In genomic region chr2:202023904-202024266, GRCh38 we compare ENCODE assay signal across 31 cellular contexts. TPM values are rescaled to one million over a fixed set of nuclear protein-coding genes. Genes with fewer than 3 reads are reported as not detected.
DNase-seq lines count a peak whose midpoint lies in the region; ATAC-seq and TF ChIP-seq lines count a peak whose summit lies in the region.
"Had no signal": no experiment of that assay in that cellular context is flagged by ENCODE, and none has a peak within 500 bp of the region (broad histone marks: within the 10 kb centered on the region; RNA-seq: fewer than 3 reads in every experiment).

No MANE protein-coding gene starts in this region.

- 77% methylated on average over 5 of the region's 8 CpGs; no CpG with 5 or more reads in 1 of the 2 experiments for WGBS in IMR-90 (ENCODE audit: extremely low coverage in 2 of 2, insufficient read length in 1 of 2), 2 experiments
- 65 to 81% methylated on average over 8 of the region's 8 CpGs for WGBS in thyroid gland, 2 donors

- H3K23ac ChIP-seq in IMR-90 (ENCODE audit: low read depth, low read length): no peak overlapping the region

- TF ChIP-seq CTCF in IMR-90 (conservative IDR thresholded peaks at IDR 0.05; ENCODE audit: low read depth, low read length): no peak
- TF ChIP-seq CTCF in lower lobe of right lung (IDR thresholded peaks at IDR 0.05): no peak
- TF ChIP-seq CTCF in thyroid gland (IDR thresholded peaks at IDR 0.05): no peak
- TF ChIP-seq CTCF in coronary artery (IDR thresholded peaks at IDR 0.05): no peak

- H3K4me2 ChIP-seq in IMR-90 (ENCODE audit: low read depth, low read length): no peak overlapping the region

- H3K9me3 ChIP-seq in IMR-90 (ENCODE audit: control insufficient read depth, insufficient read depth, low read length) (no peaks in the 10 kb centered on the region), lower lobe of right lung (no peaks in the 10 kb centered on the region), thyroid gland (no peaks in the 10 kb centered on the region)
- H3K9me3 ChIP-seq: breast epithelium, Caco-2, left ventricle myocardium inferior, ovary had no signal

- CTCF ChIA-PET in IMR-90 (lab: Yijun Ruan, JAX): interaction anchor here (1.1 kb wide), 1 partner anchor 163 kb away, joined by 3 read pairs; no protein-coding TSS in a partner anchor
- CTCF ChIA-PET in activated naive CD4-positive, alpha-beta T cell treated with anti-CD3 and anti-CD28 coated beads, Interleukin-2, amount 10 ng/mL, durations not matched to agents 7 days and 5 days (lab: Charles Lee): no interaction called here

- no peak for TF ChIP-seq RAD21 in IMR-90 (IDR thresholded peaks at IDR 0.05; ENCODE audit: low read length)

- no peak for DNase-seq in IMR-90
- DNase-seq in ecto neural progenitor cell (ENCODE audit: low spot score): peak; percentile 59
- DNase-seq in lower lobe of right lung: peak; percentile 68
- DNase-seq in thyroid gland: peak; percentile 34 to 55
- DNase-seq in activated naive CD4-positive, alpha-beta T cell treated with Interleukin-2 at 50 U/mL for 16 hours: no peak
- DNase-seq in coronary artery (ENCODE audit: low spot score): no peak
- no peak for DNase-seq in activated naive CD4-positive, alpha-beta T cell treated with anti-CD3 and anti-CD28 coated beads, Interleukin-2, amount 10 ng/mL, durations not matched to agents 7 days and 5 days
- DNase-seq: activated CD4-positive, alpha-beta T cell treated with anti-CD3 and anti-CD28 coated beads for 4 hours; activated CD8-positive, alpha-beta memory T cell treated with anti-CD3 and anti-CD28 coated beads for 24 hours; activated T-cell treated with anti-CD3 and anti-CD28 coated beads for 4 hours; amygdala; Caco-2; DMS53; hypothalamus; islet precursor cell; left ventricle myocardium inferior; naive thymus-derived CD8-positive, alpha-beta T cell; NCI-H345; ovary; retina; SIG-M5; trophoblast cell had no signal

- H2BK120ac ChIP-seq in IMR-90 (ENCODE audit: low read depth, low read length): no peak overlapping the region

- in situ Hi-C loops in IMR-90 (cut with MboI; ENCODE audit: low sequenced_read_pairs): no loop called here

- H3K4me1 Mint-ChIP-seq in activated naive CD4-positive, alpha-beta T cell treated with anti-CD3 and anti-CD28 coated beads, Interleukin-2, amount 10 ng/mL, durations not matched to agents 7 days and 5 days: no peaks in the 10 kb centered on the region
- H3K4me1 Mint-ChIP-seq: naive thymus-derived CD8-positive, alpha-beta T cell; stimulated activated effector memory CD8-positive, alpha-beta T cell treated with anti-CD3 and anti-CD28 coated beads, Interleukin-12 subunit alpha, Interleukin-12 subunit beta, amount 100 ng/mL, for 72 hours had no signal

- no peak overlapping the region for H3K9ac ChIP-seq in IMR-90 (ENCODE audit: low read depth, low read length)

- H3K4me3 ChIP-seq in IMR-90 (ENCODE audit: insufficient read depth, low read depth, low read length): no peak overlapping the region
- no peak overlapping the region for H3K4me3 ChIP-seq in lower lobe of right lung
- H3K4me3 ChIP-seq in thyroid gland (replicated peaks in 1 of 3): no peak overlapping the region
- H3K4me3 ChIP-seq in coronary artery: no peak overlapping the region
- H3K4me3 ChIP-seq: breast epithelium, K562, left ventricle myocardium inferior, ovary had no signal

- H3K9me3 Mint-ChIP-seq in activated naive CD4-positive, alpha-beta T cell treated with anti-CD3 and anti-CD28 coated beads, Interleukin-2, amount 10 ng/mL, durations not matched to agents 7 days and 5 days: no peaks in the 10 kb centered on the region
- H3K9me3 Mint-ChIP-seq: activated naive CD4-positive, alpha-beta T cell treated with anti-CD3 and anti-CD28 coated beads, Interleukin-2, amount 50 U/mL, for 72 hours; activated T-helper 2 cell treated with anti-CD3 and anti-CD28 coated beads, Interferon-gamma antibody, Interleukin-2, Interleukin-4, amounts not matched to agents 10 μg/mL and 5 μg/mL and 100 μg/mL, durations not matched to agents 14 hours and 24 hours and 36 hours; naive thymus-derived CD8-positive, alpha-beta T cell; stimulated activated effector memory CD8-positive, alpha-beta T cell treated with anti-CD3 and anti-CD28 coated beads, Interleukin-12 subunit alpha, Interleukin-12 subunit beta, amount 100 ng/mL, for 72 hours; T-helper 2 cell treated with Interferon-gamma antibody and Interleukin-4, amounts not matched to agents 5 μg/mL and 100 μg/mL, for 36 hours had no signal

- H2AK5ac ChIP-seq in IMR-90 (ENCODE audit: low read depth, low read length): no peak overlapping the region

- no peak overlapping the region for H2AK9ac ChIP-seq in IMR-90 (replicated peaks; ENCODE audit: low read depth, low read length, poor library complexity)

- no peak overlapping the region for H3K56ac ChIP-seq in IMR-90 (ENCODE audit: extremely low read depth, insufficient read depth, low read length)

- POLR2A ChIA-PET in IMR-90 (lab: Charles Lee; ENCODE audit: unreplicated experiment): interaction anchor here (0.5 kb wide), 1 partner anchor 180 kb away, joined by 3 read pairs; no protein-coding TSS in a partner anchor

- H3K36me3 Mint-ChIP-seq in activated naive CD4-positive, alpha-beta T cell treated with anti-CD3 and anti-CD28 coated beads, Interleukin-2, amount 10 ng/mL, durations not matched to agents 7 days and 5 days: no peaks in the 10 kb centered on the region
- H3K36me3 Mint-ChIP-seq: activated naive CD4-positive, alpha-beta T cell treated with anti-CD3 and anti-CD28 coated beads, Interleukin-2, amount 50 U/mL, for 72 hours; naive thymus-derived CD8-positive, alpha-beta T cell; stimulated activated effector memory CD8-positive, alpha-beta T cell treated with anti-CD3 and anti-CD28 coated beads, Interleukin-12 subunit alpha, Interleukin-12 subunit beta, amount 100 ng/mL, for 72 hours had no signal

- no peak overlapping the region for H2BK15ac ChIP-seq in IMR-90 (ENCODE audit: low read depth, low read length)

- H3K4me3 Mint-ChIP-seq in activated naive CD4-positive, alpha-beta T cell treated with anti-CD3 and anti-CD28 coated beads, Interleukin-2, amount 10 ng/mL, durations not matched to agents 7 days and 5 days: no peak overlapping the region
- H3K4me3 Mint-ChIP-seq: naive thymus-derived CD8-positive, alpha-beta T cell; stimulated activated effector memory CD8-positive, alpha-beta T cell treated with anti-CD3 and anti-CD28 coated beads, Interleukin-12 subunit alpha, Interleukin-12 subunit beta, amount 100 ng/mL, for 72 hours; T-helper 2 cell treated with Interferon-gamma antibody and Interleukin-4, amounts not matched to agents 5 μg/mL and 100 μg/mL, for 36 hours had no signal

- H3K4me1 ChIP-seq in IMR-90 (ENCODE audit: control insufficient read depth, insufficient read depth, low read length) (peaks cover 13% of the 10 kb centered on the region), lower lobe of right lung (no peaks in the 10 kb centered on the region), thyroid gland (peaks cover 0 to 4% of the 10 kb centered on the region in 2 donors)
- H3K4me1 ChIP-seq: breast epithelium, Caco-2 had no signal

- H3K27me3 ChIP-seq in IMR-90 (ENCODE audit: control insufficient read depth, insufficient read depth, low read length) (no peaks in the 10 kb centered on the region), lower lobe of right lung (ENCODE audit: low read depth) (no peaks in the 10 kb centered on the region), thyroid gland (no peaks in the 10 kb centered on the region)
- H3K27me3 ChIP-seq: breast epithelium, ovary had no signal

- peak overlapping the region; percentile 36; the same call in 1 of the 2 replicates for H3K4ac ChIP-seq in IMR-90 (ENCODE audit: low read depth, low read length)

- peaks cover 37% of the 10 kb centered on the region for H3K27me3 Mint-ChIP-seq in activated naive CD4-positive, alpha-beta T cell treated with anti-CD3 and anti-CD28 coated beads, Interleukin-2, amount 10 ng/mL, durations not matched to agents 7 days and 5 days

- H3K14ac ChIP-seq in IMR-90 (replicated peaks; ENCODE audit: low read depth, low read length): no peak overlapping the region

- no peak overlapping the region for H2BK5ac ChIP-seq in IMR-90 (ENCODE audit: low read depth, low read length, poor library complexity, severe bottlenecking)

- dilution Hi-C loops in IMR-90 (cut with HindIII; ENCODE audit: low sequenced_read_pairs, unreplicated experiment): no loop called here

- no peak overlapping the region for H2BK20ac ChIP-seq in IMR-90 (ENCODE audit: low read depth, low read length)

- no peaks in the 10 kb centered on the region for H3K9me1 ChIP-seq in IMR-90 (ENCODE audit: insufficient read depth, low read length)

- H3K79me1 ChIP-seq in IMR-90 (ENCODE audit: low read depth in 1 of 2, low read length in 2 of 2): no peaks in the 10 kb centered on the region

- no peak overlapping the region for H4K8ac ChIP-seq in IMR-90 (ENCODE audit: low read depth in 2 of 2, low read length in 2 of 2)

- ATAC-seq in IMR-90 (ENCODE audit: low read depth) (no peak), lower lobe of right lung (peak; percentile 88 to 90)
- ATAC-seq: activated naive CD4-positive, alpha-beta T cell treated with anti-CD3 and anti-CD28 coated beads, Interleukin-2, amount 50 U/mL, for 72 hours; K562; naive thymus-derived CD8-positive, alpha-beta T cell; stimulated activated effector memory CD8-positive, alpha-beta T cell treated with anti-CD3 and anti-CD28 coated beads, Interleukin-12 subunit alpha, Interleukin-12 subunit beta, amount 100 ng/mL, for 72 hours had no signal

- no peak overlapping the region for H4K5ac ChIP-seq in IMR-90 (ENCODE audit: low read depth, low read length)

- no peak overlapping the region for H4K91ac ChIP-seq in IMR-90 (ENCODE audit: insufficient read depth, low read depth, low read length)

- H2AFZ ChIP-seq in IMR-90 (replicated peaks; ENCODE audit: low read length, poor library complexity): no peak overlapping the region

- H3K18ac ChIP-seq in IMR-90 (ENCODE audit: low read depth, low read length): no peak overlapping the region; the same call in 1 of the 2 replicates

- no peak overlapping the region for H3K27ac Mint-ChIP-seq in activated naive CD4-positive, alpha-beta T cell treated with anti-CD3 and anti-CD28 coated beads, Interleukin-2, amount 10 ng/mL, durations not matched to agents 7 days and 5 days
- H3K27ac Mint-ChIP-seq: activated naive CD4-positive, alpha-beta T cell treated with anti-CD3 and anti-CD28 coated beads, Interleukin-2, amount 50 U/mL, for 72 hours; activated T-helper 2 cell treated with anti-CD3 and anti-CD28 coated beads, Interferon-gamma antibody, Interleukin-2, Interleukin-4, amounts not matched to agents 10 μg/mL and 5 μg/mL and 100 μg/mL, durations not matched to agents 14 hours and 24 hours and 36 hours; naive thymus-derived CD8-positive, alpha-beta T cell; stimulated activated effector memory CD8-positive, alpha-beta T cell treated with anti-CD3 and anti-CD28 coated beads, Interleukin-12 subunit alpha, Interleukin-12 subunit beta, amount 100 ng/mL, for 72 hours; T-helper 2 cell treated with Interferon-gamma antibody and Interleukin-4, amounts not matched to agents 5 μg/mL and 100 μg/mL, for 36 hours had no signal

- BruUV-seq in IMR-90 (replicated peaks; lab: Mats Ljungman, UMichigan): no TSS peak

- intact Hi-C loops in IMR-90 (cut with micrococcal nuclease) (no loop called here), lower lobe of right lung (cut with DNase I) (no loop called here), thyroid gland (cut with DNase I) (no loop called here)

- no peaks in the 10 kb centered on the region for H4K20me1 ChIP-seq in IMR-90 (ENCODE audit: insufficient read depth, low read length)

- TF ChIP-seq POLR2A in IMR-90 (IDR thresholded peaks at IDR 0.05; ENCODE audit: low read depth, low read length): no peak
- no peak for TF ChIP-seq POLR2A in thyroid gland (IDR thresholded peaks at IDR 0.05)

- H3K27ac ChIP-seq in IMR-90 (ENCODE audit: insufficient read depth, low read length): no peak overlapping the region
- no peak overlapping the region for H3K27ac ChIP-seq in lower lobe of right lung
- no peak overlapping the region for H3K27ac ChIP-seq in thyroid gland
- no peak overlapping the region for H3K27ac ChIP-seq in coronary artery
- H3K27ac ChIP-seq: breast epithelium, C4-2B, ovary had no signal

- H3K36me3 ChIP-seq in IMR-90 (ENCODE audit: control insufficient read depth, insufficient read depth, low read length) (no peaks in the 10 kb centered on the region), lower lobe of right lung (no peaks in the 10 kb centered on the region), thyroid gland (no peaks in the 10 kb centered on the region)
- H3K36me3 ChIP-seq: breast epithelium, left ventricle myocardium inferior, ovary had no signal

RNA-seq across cellular contexts. Expression of gene FZD7, which starts 9.8 kb away (rescaled TPM):
- total RNA-seq in IMR-90 (2012; rRNA removed): 62.4 and 81.1 TPM in 2 replicates
- 87.9 and 90.9 TPM in 2 replicates for polyA plus RNA-seq in IMR-90 (2012; rRNA removed)
- polyA plus RNA-seq in IMR-90 (2012; cell fraction: cytosol; rRNA removed): 34.4 and 91.8 TPM in 2 replicates
- polyA plus RNA-seq in IMR-90 (2012; cell fraction: nucleus; rRNA removed; ENCODE audit: low replicate concordance): 21.3 and 47.0 TPM in 2 replicates
- 15.2 TPM for total RNA-seq in lower lobe of right lung
- 10 to 100 TPM; 10.1 to 23.6 (median 10.9) TPM for total RNA-seq in thyroid gland

RNA-seq across cellular contexts. Expression of gene KIAA2012, which starts 49.2 kb away (rescaled TPM):
- total RNA-seq in IMR-90 (2012; rRNA removed) (under 0.01 TPM in 2 replicates), lower lobe of right lung (2.8 TPM), thyroid gland (not detected)
- polyA plus RNA-seq in IMR-90 (2012; rRNA removed): 0.04 and 0.09 TPM in 2 replicates
- 0.04 and 0.05 TPM in 2 replicates for polyA plus RNA-seq in IMR-90 (2012; cell fraction: cytosol; rRNA removed)
- 0.61 and 1.0 TPM in 2 replicates for polyA plus RNA-seq in IMR-90 (2012; cell fraction: nucleus; rRNA removed; ENCODE audit: low replicate concordance)
- total RNA-seq: activated naive CD4-positive, alpha-beta T cell treated with anti-CD3 and anti-CD28 coated beads, Interleukin-2, amount 50 U/mL, for 72 hours; activated T-helper 2 cell treated with anti-CD3 and anti-CD28 coated beads, Interferon-gamma antibody, Interleukin-2, Interleukin-4, amounts not matched to agents 10 μg/mL and 5 μg/mL and 100 μg/mL, durations not matched to agents 14 hours and 24 hours and 36 hours; breast epithelium; chondrocyte; K562; left ventricle myocardium inferior; M059J; naive thymus-derived CD8-positive, alpha-beta T cell had no signal
- polyA plus RNA-seq: K562; naive thymus-derived CD8-positive, alpha-beta T cell had no signal

Comparison
In these comparisons a context has a peak if more than half of its experiments do, and no peak if none do; other contexts are left out.
1. DNase-seq: peak in ecto neural progenitor cell (single experiment), lower lobe of right lung (single experiment) and thyroid gland (2 of 2); none in IMR-90 (single experiment), activated naive CD4-positive, alpha-beta T cell treated with Interleukin-2 at 50 U/mL for 16 hours (single experiment), coronary artery (single experiment) and activated naive CD4-positive, alpha-beta T cell treated with anti-CD3 and anti-CD28 coated beads, Interleukin-2, amount 10 ng/mL, durations not matched to agents 7 days and 5 days (single experiment).